10 cellular contexts compared by ENCODE assay signal in the genomic region with DNA sequence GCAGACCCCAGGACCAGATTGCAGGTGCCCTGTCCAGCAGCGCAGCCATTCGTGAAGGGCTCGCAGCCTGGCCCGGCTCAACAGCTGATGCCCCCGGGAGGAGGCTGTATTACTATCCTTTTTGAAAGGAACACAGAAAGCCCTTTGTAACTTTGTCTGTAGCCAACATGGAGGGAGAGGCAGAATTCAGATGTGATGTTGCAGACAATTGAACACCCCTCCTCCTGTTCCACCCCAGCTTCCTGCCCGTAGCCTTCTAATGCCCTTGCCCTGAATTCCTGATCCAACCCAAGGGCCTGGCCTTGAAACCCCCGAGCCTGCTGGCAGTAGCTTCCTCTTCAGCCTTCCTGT.
DNase-seq lines count a peak whose midpoint lies in the region; ATAC-seq lines count a peak whose summit lies in the region.
"Had no signal": no experiment of that assay in that cellular context is flagged by ENCODE, and none has a peak within 500 bp of the region (broad histone marks: within the 10 kb centered on the region; RNA-seq: fewer than 3 reads in every experiment).

No MANE protein-coding gene starts in this region.

- H3K36me3 Mint-ChIP-seq in activated CD4-positive, alpha-beta T cell treated with anti-CD3 and anti-CD28 coated beads for 36 hours (ENCODE audit: low read depth), result peaks cover 10% of the 10 kb centered on the region

- peaks cover 47% of the 10 kb centered on the region for H3K4me1 Mint-ChIP-seq in activated CD4-positive, alpha-beta T cell treated with anti-CD3 and anti-CD28 coated beads for 36 hours

- DNase-seq in activated CD4-positive, alpha-beta T cell treated with anti-CD3 and anti-CD28 coated beads for 36 hours, result no peak
- DNase-seq in activated CD4-positive, alpha-beta T cell treated with anti-CD3 and anti-CD28 coated beads, Interleukin-2, amount 50 U/mL, for 4 hours, result no peak
- DNase-seq in UCSD-AML1 (lab: John Stamatoyannopoulos, UW; ENCODE audit: unreplicated experiment) (peak; percentile 77), epidermal melanocyte (ENCODE audit: insufficient read length, low spot score) (peak; percentile 45), posterior vena cava (ENCODE audit: low spot score) (peak; percentile 45), HuH-7.5 (ENCODE audit: low spot score) (no peak), SW480 (ENCODE audit: low spot score) (no peak)
- DNase-seq: foreskin fibroblast, NCI-H2171 had no signal

- no peaks in the 10 kb centered on the region for H3K9me3 Mint-ChIP-seq in activated CD4-positive, alpha-beta T cell treated with anti-CD3 and anti-CD28 coated beads for 36 hours (ENCODE audit: low read depth)

- no peak for ATAC-seq in activated CD4-positive, alpha-beta T cell treated with anti-CD3 and anti-CD28 coated beads for 36 hours
- ATAC-seq in GM18868 (IDR thresholded peaks at IDR 0.05; ENCODE audit: unreplicated experiment), result no peak

- no peaks in the 10 kb centered on the region for H3K27me3 Mint-ChIP-seq in activated CD4-positive, alpha-beta T cell treated with anti-CD3 and anti-CD28 coated beads for 36 hours

- peak overlapping the region; percentile 35 for H3K27ac Mint-ChIP-seq in activated CD4-positive, alpha-beta T cell treated with anti-CD3 and anti-CD28 coated beads for 36 hours

- POLR2A ChIA-PET in activated CD4-positive, alpha-beta T cell treated with anti-CD3 and anti-CD28 coated beads for 36 hours (lab: Charles Lee), result interaction anchor here (0.6 kb wide), 1 partner anchor 11 kb away, joined by 4 read pairs; no protein-coding TSS in a partner anchor

- H3K4me3 Mint-ChIP-seq in activated CD4-positive, alpha-beta T cell treated with anti-CD3 and anti-CD28 coated beads for 36 hours, result no peak overlapping the region

- intact Hi-C loops in activated CD4-positive, alpha-beta T cell treated with anti-CD3 and anti-CD28 coated beads for 36 hours (cut with DNase I, micrococcal nuclease), result loop anchor here (1.0 to 5.0 kb wide), 3 partner anchors 18 to 96 kb away; no protein-coding TSS in a partner anchor
- intact Hi-C loops in posterior vena cava (cut with DNase I), result no loop called here

- CTCF ChIA-PET in activated CD4-positive, alpha-beta T cell treated with anti-CD3 and anti-CD28 coated beads for 36 hours (lab: Charles Lee), result interaction anchor here (1.0 to 2.3 kb wide), 2 partner anchors 95 to 107 kb away, joined by 3 to 8 read pairs; no protein-coding TSS in a partner anchor

Comparison
In these comparisons a context has a peak if more than half of its experiments do, and no peak if none do; other contexts are left out.
1. DNase-seq: peak in UCSD-AML1 (single experiment), epidermal melanocyte (single experiment) and posterior vena cava (single experiment); none in activated CD4-positive, alpha-beta T cell treated with anti-CD3 and anti-CD28 coated beads for 36 hours (single experiment), activated CD4-positive, alpha-beta T cell treated with anti-CD3 and anti-CD28 coated beads, Interleukin-2, amount 50 U/mL, for 4 hours (0 of 2), HuH-7.5 (single experiment) and SW480 (single experiment).
2. intact Hi-C loops: an anchor here in activated CD4-positive, alpha-beta T cell treated with anti-CD3 and anti-CD28 coated beads for 36 hours (1.0 to 5.0 kb wide); none called in posterior vena cava.